33 cellular contexts compared by ENCODE assay signal in genomic region chr6:65780691-65781090, GRCh38.
DNase-seq lines count a peak whose midpoint lies in the region; ATAC-seq, FAIRE-seq and TF ChIP-seq lines count a peak whose summit lies in the region.
"Had no signal": no experiment of that assay in that cellular context is flagged by ENCODE, and none has a peak within 500 bp of the region (broad histone marks: within the 10 kb centered on the region; RNA-seq: fewer than 3 reads in every experiment).

No MANE protein-coding gene starts in this region.

- H3K18ac ChIP-seq in IMR-90 (ENCODE audit: low read depth, low read length) = no peak overlapping the region

- TF ChIP-seq RAD21 in HepG2 (CRISPR knock-in tag; IDR thresholded peaks at IDR 0.05) (no peak), IMR-90 (IDR thresholded peaks at IDR 0.05; ENCODE audit: low read length) (no peak), K562 (CRISPR knock-in tag; conservative IDR thresholded peaks at IDR 0.05 in 1 of 2, IDR thresholded peaks at IDR 0.05 in 1 of 2) (no peak)

- no peak overlapping the region for H3K23ac ChIP-seq in IMR-90 (ENCODE audit: low read depth, low read length)

- TF ChIP-seq POLR2A in HepG2 (IDR thresholded peaks at IDR 0.05; ENCODE audit: insufficient read depth in 1 of 2, low read depth in 2 of 2, low read length in 2 of 2) (no peak), right lobe of liver (IDR thresholded peaks at IDR 0.05) (no peak), IMR-90 (IDR thresholded peaks at IDR 0.05; ENCODE audit: low read depth, low read length) (no peak), K562 (conservative IDR thresholded peaks at IDR 0.05) (no peak)

- no peak overlapping the region for H3K14ac ChIP-seq in IMR-90 (replicated peaks; ENCODE audit: low read depth, low read length)

- H4K8ac ChIP-seq in IMR-90 (ENCODE audit: low read depth in 2 of 2, low read length in 2 of 2) = no peak overlapping the region

- H2BK5ac ChIP-seq in IMR-90 (ENCODE audit: low read depth, low read length, poor library complexity, severe bottlenecking) = no peak overlapping the region

- H3K27me3 ChIP-seq in HepG2 (ENCODE audit: control insufficient read depth in 1 of 2, insufficient read depth in 2 of 2, low read length in 2 of 2) (no peaks in the 10 kb centered on the region), right lobe of liver (no peaks in the 10 kb centered on the region), IMR-90 (ENCODE audit: control insufficient read depth, insufficient read depth, low read length) (no peaks in the 10 kb centered on the region), K562 (ENCODE audit: control insufficient read depth in 2 of 2, insufficient read depth in 2 of 2, low read length in 2 of 2) (no peaks in the 10 kb centered on the region), lower lobe of right lung (ENCODE audit: low read depth) (no peaks in the 10 kb centered on the region), BE2C (no peaks in the 10 kb centered on the region)
- H3K27me3 ChIP-seq: BLaER1; BLaER1 treated with 17β-estradiol and CSF1 and Interleukin-3, amounts not matched to agents 10 nM and 100 nM had no signal

- BruUV-seq in HepG2 (replicated peaks; lab: Mats Ljungman, UMichigan) = no TSS peak
- no TSS peak for BruUV-seq in IMR-90 (replicated peaks; lab: Mats Ljungman, UMichigan)
- BruUV-seq in K562 (replicated peaks; lab: Mats Ljungman, UMichigan) = no TSS peak

- no peak overlapping the region for H3K4ac ChIP-seq in IMR-90 (ENCODE audit: low read depth, low read length)

- no peak overlapping the region for H2AFZ ChIP-seq in HepG2 (ENCODE audit: low read length)
- H2AFZ ChIP-seq in IMR-90 (replicated peaks; ENCODE audit: low read length, poor library complexity) = no peak overlapping the region
- H2AFZ ChIP-seq in K562 (ENCODE audit: low read depth, low read length) = no peak overlapping the region

- dilution Hi-C loops in IMR-90 (cut with HindIII; ENCODE audit: low sequenced_read_pairs, unreplicated experiment) = no loop called here

- TF ChIP-seq CTCF in HepG2 (CRISPR knock-in tag; IDR thresholded peaks at IDR 0.05) = no peak
- no peak for TF ChIP-seq CTCF in right lobe of liver (IDR thresholded peaks at IDR 0.05)
- TF ChIP-seq CTCF in IMR-90 (conservative IDR thresholded peaks at IDR 0.05; ENCODE audit: low read depth, low read length) = no peak
- TF ChIP-seq CTCF in K562 (IDR thresholded peaks at IDR 0.05 in 2 of 3, conservative IDR thresholded peaks at IDR 0.05 in 1 of 3; ENCODE audit: insufficient read depth in 2 of 3, low read depth in 1 of 3, low read length in 3 of 3) = no peak
- TF ChIP-seq CTCF in lower lobe of right lung (IDR thresholded peaks at IDR 0.05) = no peak
- TF ChIP-seq CTCF in BE2C (IDR thresholded peaks at IDR 0.05; ENCODE audit: low read depth, low read length) = no peak

- in situ Hi-C loops in HepG2 (cut with HindIII; ENCODE audit: extremely low pct_ligation_motif_present, low pct_unique_long_range_greater_than_20kb) (no loop called here), IMR-90 (cut with MboI; ENCODE audit: low sequenced_read_pairs) (no loop called here), K562 (cut with MboI) (no loop called here)

- 10% methylated on average over 4 of the region's 4 CpGs for WGBS in HepG2 (ENCODE audit: low lambda C conversion rate)
- 64% methylated on average over 4 of the region's 4 CpGs for WGBS in right lobe of liver (ENCODE audit: insufficient coverage, low coverage, low lambda C conversion rate, missing lambda C conversion rate)
- no CpG with 5 or more reads among the region's 4 CpGs for WGBS in IMR-90 (ENCODE audit: extremely low coverage in 2 of 2, insufficient read length in 1 of 2), 2 experiments
- WGBS in K562 (ENCODE audit: insufficient coverage, low coverage, missing lambda C conversion rate) = 4% methylated on average over 4 of the region's 4 CpGs

- H3K27ac ChIP-seq in HepG2 (ENCODE audit: extremely low read length, insufficient read depth, low read length) = no peak overlapping the region
- no peak overlapping the region for H3K27ac ChIP-seq in right lobe of liver
- H3K27ac ChIP-seq in IMR-90 (ENCODE audit: insufficient read depth, low read length) = no peak overlapping the region
- H3K27ac ChIP-seq in K562 (ENCODE audit: extremely low read depth, low read depth, low read length) = no peak overlapping the region
- no peak overlapping the region for H3K27ac ChIP-seq in lower lobe of right lung
- H3K27ac ChIP-seq: 22Rv1; A549; BLaER1; BLaER1 treated with 17β-estradiol and CSF1 and Interleukin-3, amounts not matched to agents 10 nM and 100 nM; C4-2B had no signal

- H3K56ac ChIP-seq in IMR-90 (ENCODE audit: extremely low read depth, insufficient read depth, low read length) = no peak overlapping the region

- H4K91ac ChIP-seq in IMR-90 (ENCODE audit: insufficient read depth, low read depth, low read length) = no peak overlapping the region

- TF ChIP-seq EP300 in HepG2 (IDR thresholded peaks at IDR 0.05; ENCODE audit: low read depth in 2 of 2, low read length in 2 of 2) = no peak
- TF ChIP-seq EP300 in HepG2 (CRISPR knock-in tag; IDR thresholded peaks at IDR 0.05; ENCODE audit: borderline replicate concordance) = no peak
- TF ChIP-seq EP300 in K562 (IDR thresholded peaks at IDR 0.05; ENCODE audit: low read length) = no peak

- H3K9me1 ChIP-seq in IMR-90 (ENCODE audit: insufficient read depth, low read length) (no peaks in the 10 kb centered on the region), K562 (ENCODE audit: control insufficient read depth, insufficient read depth, low read length) (no peaks in the 10 kb centered on the region)

- H3K4me2 ChIP-seq in HepG2 (ENCODE audit: low read depth, low read length) (no peak overlapping the region), IMR-90 (ENCODE audit: low read depth, low read length) (no peak overlapping the region), K562 (ENCODE audit: insufficient read depth, low read length) (no peak overlapping the region)
- H3K4me2 ChIP-seq: A549; BLaER1; BLaER1 treated with 17β-estradiol and CSF1 and Interleukin-3, amounts not matched to agents 10 nM and 100 nM had no signal

- H4K5ac ChIP-seq in IMR-90 (ENCODE audit: low read depth, low read length) = no peak overlapping the region

- FAIRE-seq in HepG2 (lab: Jason Lieb, UNC) (no peak), K562 (lab: Jason Lieb, UNC) (no peak), frontal cortex (lab: Jason Lieb, UNC) (peak; percentile 13)
- FAIRE-seq: A549, D721Med had no signal

- ATAC-seq in HepG2 (no peak), right lobe of liver (no peak), IMR-90 (ENCODE audit: low read depth) (no peak), K562 (no peak), lower lobe of right lung (no peak)
- ATAC-seq: A549; CD8-positive, alpha-beta T cell had no signal

- no peak overlapping the region for H2BK15ac ChIP-seq in IMR-90 (ENCODE audit: low read depth, low read length)

- no peak overlapping the region for H2AK5ac ChIP-seq in IMR-90 (ENCODE audit: low read depth, low read length)

- POLR2A ChIA-PET in HepG2 (lab: Yijun Ruan, JAX) = no interaction called here
- POLR2A ChIA-PET in IMR-90 (lab: Charles Lee; ENCODE audit: unreplicated experiment) = no interaction called here
- POLR2A ChIA-PET in K562 (lab: Yijun Ruan, JAX) = no interaction called here

- H3K9me3 ChIP-seq in HepG2 (ENCODE audit: low read length) = no peaks in the 10 kb centered on the region
- H3K9me3 ChIP-seq in right lobe of liver = peaks cover 0 to 4% (median 0%) of the 10 kb centered on the region in 4 donors
- no peaks in the 10 kb centered on the region for H3K9me3 ChIP-seq in IMR-90 (ENCODE audit: control insufficient read depth, insufficient read depth, low read length)
- 0 out of 2 replicates have a peak, but pooled peaks cover 3% of the 10 kb centered on the region for H3K9me3 ChIP-seq in K562 (replicated peaks; ENCODE audit: control insufficient read depth, insufficient read depth, low read depth, low read length)
- H3K9me3 ChIP-seq in lower lobe of right lung = no peaks in the 10 kb centered on the region
- no peaks in the 10 kb centered on the region for H3K9me3 ChIP-seq in BE2C
- H3K9me3 ChIP-seq: A549; BLaER1; BLaER1 treated with 17β-estradiol and CSF1 and Interleukin-3, amounts not matched to agents 10 nM and 100 nM; Caco-2 had no signal

- no peak overlapping the region for H2BK120ac ChIP-seq in IMR-90 (ENCODE audit: low read depth, low read length)

- no peak overlapping the region for H3K4me3 ChIP-seq in HepG2 (replicated peaks in 1 of 3; ENCODE audit: insufficient read depth in 1 of 3, low read depth in 2 of 3, low read length in 3 of 3)
- H3K4me3 ChIP-seq in right lobe of liver = no peak overlapping the region
- no peak overlapping the region for H3K4me3 ChIP-seq in IMR-90 (ENCODE audit: insufficient read depth, low read depth, low read length)
- H3K4me3 ChIP-seq in K562 = no peak overlapping the region
- no peak overlapping the region for H3K4me3 ChIP-seq in lower lobe of right lung
- no peak overlapping the region for H3K4me3 ChIP-seq in BE2C (ENCODE audit: low read depth, low read length)
- H3K4me3 ChIP-seq: A549; BLaER1; BLaER1 treated with 17β-estradiol and CSF1 and Interleukin-3, amounts not matched to agents 10 nM and 100 nM had no signal

- CTCF ChIA-PET in HepG2 (lab: Yijun Ruan, JAX; ENCODE audit: low intra/inter-chr PET ratio, low total read pairs) = no interaction called here
- CTCF ChIA-PET in IMR-90 (lab: Yijun Ruan, JAX) = no interaction called here
- CTCF ChIA-PET in K562 (lab: Yijun Ruan, JAX; ENCODE audit: low intra/inter-chr PET ratio) = no interaction called here

- intact Hi-C loops in HepG2 (cut with micrococcal nuclease; ENCODE audit: unreplicated experiment) = no loop called here
- intact Hi-C loops in right lobe of liver (cut with DNase I) = no loop called here
- intact Hi-C loops in IMR-90 (cut with micrococcal nuclease) = no loop called here
- intact Hi-C loops in K562 (cut with micrococcal nuclease) = no loop called here
- intact Hi-C loops in lower lobe of right lung (cut with DNase I) = no loop called here

- no peak for DNase-seq in HepG2 (ENCODE audit: low spot score)
- no peak for DNase-seq in right lobe of liver
- DNase-seq in IMR-90 = no peak
- no peak for DNase-seq in K562 (ENCODE audit: extremely low read depth in 1 of 4, low spot score in 3 of 4)
- no peak for DNase-seq in frontal cortex (ENCODE audit: low spot score in 2 of 2)
- DNase-seq in lower lobe of right lung = no peak
- no peak for DNase-seq in NCI-H2029 (lab: John Stamatoyannopoulos, UW)
- no peak for DNase-seq in BE2C
- DNase-seq: 8988T; ACHN; AML-193; C1 segment of cervical spinal cord; Caco-2; Calu3; CD4-positive, alpha-beta memory T cell; CD4-positive, alpha-beta T cell; CD4-positive, CD25-positive, alpha-beta regulatory T cell; CD8-positive, alpha-beta memory T cell; CD8-positive, alpha-beta T cell; COR-L47; DMS 273 treated with DMSO at 0.1 percent for 48 hours; DMS153; DMS53; DMS79; DMS79 treated with DMSO at 0.1 percent for 48 hours; DND-41; EL had no signal

- H3K9ac ChIP-seq in HepG2 (ENCODE audit: insufficient read depth, low read depth, low read length) = no peak overlapping the region
- H3K9ac ChIP-seq in IMR-90 (ENCODE audit: low read depth, low read length) = no peak overlapping the region
- H3K9ac ChIP-seq in K562 (ENCODE audit: insufficient read depth in 1 of 2, low read depth in 2 of 2, low read length in 2 of 2) = no peak overlapping the region
- H3K9ac ChIP-seq: BLaER1; BLaER1 treated with 17β-estradiol and CSF1 and Interleukin-3, amounts not matched to agents 10 nM and 100 nM had no signal

- H2AK9ac ChIP-seq in IMR-90 (replicated peaks; ENCODE audit: low read depth, low read length, poor library complexity) = no peak overlapping the region

- H3K79me1 ChIP-seq in IMR-90 (ENCODE audit: low read depth in 1 of 2, low read length in 2 of 2) = no peaks in the 10 kb centered on the region

- no peak overlapping the region for H2BK20ac ChIP-seq in IMR-90 (ENCODE audit: low read depth, low read length)

- H3K36me3 ChIP-seq in HepG2 (replicated peaks in 1 of 2; ENCODE audit: control insufficient read depth in 1 of 2, insufficient read depth in 2 of 2, low read length in 2 of 2) = no peaks in the 10 kb centered on the region
- H3K36me3 ChIP-seq in right lobe of liver = no peaks in the 10 kb centered on the region
- H3K36me3 ChIP-seq in IMR-90 (ENCODE audit: control insufficient read depth, insufficient read depth, low read length) = no peaks in the 10 kb centered on the region
- H3K36me3 ChIP-seq in K562 (ENCODE audit: control insufficient read depth, insufficient read depth, low read length) = no peaks in the 10 kb centered on the region
- no peaks in the 10 kb centered on the region for H3K36me3 ChIP-seq in lower lobe of right lung
- H3K36me3 ChIP-seq in BE2C = no peaks in the 10 kb centered on the region
- H3K36me3 ChIP-seq: BLaER1; BLaER1 treated with 17β-estradiol and CSF1 and Interleukin-3, amounts not matched to agents 10 nM and 100 nM had no signal

- no peaks in the 10 kb centered on the region for H3K4me1 ChIP-seq in HepG2 (ENCODE audit: insufficient read depth, low read length)
- no peaks in the 10 kb centered on the region for H3K4me1 ChIP-seq in right lobe of liver
- H3K4me1 ChIP-seq in IMR-90 (ENCODE audit: control insufficient read depth, insufficient read depth, low read length) = no peaks in the 10 kb centered on the region
- no peaks in the 10 kb centered on the region for H3K4me1 ChIP-seq in K562 (replicated peaks in 1 of 2; ENCODE audit: control insufficient read depth in 2 of 2, insufficient read depth in 2 of 2, low read length in 2 of 2)
- no peaks in the 10 kb centered on the region for H3K4me1 ChIP-seq in lower lobe of right lung
- H3K4me1 ChIP-seq in BE2C = no peaks in the 10 kb centered on the region
- H3K4me1 ChIP-seq: A549; BLaER1; BLaER1 treated with 17β-estradiol and CSF1 and Interleukin-3, amounts not matched to agents 10 nM and 100 nM had no signal

- H3K79me2 ChIP-seq in HepG2 (ENCODE audit: insufficient read depth, low read length) (no peaks in the 10 kb centered on the region), K562 (ENCODE audit: control insufficient read depth, insufficient read depth, low read length) (no peaks in the 10 kb centered on the region)

- H4K20me1 ChIP-seq in HepG2 (ENCODE audit: insufficient read depth, low read length) (no peaks in the 10 kb centered on the region), IMR-90 (ENCODE audit: insufficient read depth, low read length) (no peaks in the 10 kb centered on the region), K562 (replicated peaks; ENCODE audit: control insufficient read depth, insufficient read depth, low read length) (no peaks in the 10 kb centered on the region)
- H4K20me1 ChIP-seq: BLaER1; BLaER1 treated with 17β-estradiol and CSF1 and Interleukin-3, amounts not matched to agents 10 nM and 100 nM had no signal

Comparison
In these comparisons a context has a peak if more than half of its experiments do, and no peak if none do; other contexts are left out.
1. Of the 241 proteins assayed by ChIP-seq in both HepG2 and K562: peak only in HepG2: none; only in K562: CEBPG; in both: CEBPB; in neither: 238; mixed calls (peak in some experiments, not most) for 1.